Comparison of ENCODE assay signal across 11 cellular contexts in the genomic region with DNA sequence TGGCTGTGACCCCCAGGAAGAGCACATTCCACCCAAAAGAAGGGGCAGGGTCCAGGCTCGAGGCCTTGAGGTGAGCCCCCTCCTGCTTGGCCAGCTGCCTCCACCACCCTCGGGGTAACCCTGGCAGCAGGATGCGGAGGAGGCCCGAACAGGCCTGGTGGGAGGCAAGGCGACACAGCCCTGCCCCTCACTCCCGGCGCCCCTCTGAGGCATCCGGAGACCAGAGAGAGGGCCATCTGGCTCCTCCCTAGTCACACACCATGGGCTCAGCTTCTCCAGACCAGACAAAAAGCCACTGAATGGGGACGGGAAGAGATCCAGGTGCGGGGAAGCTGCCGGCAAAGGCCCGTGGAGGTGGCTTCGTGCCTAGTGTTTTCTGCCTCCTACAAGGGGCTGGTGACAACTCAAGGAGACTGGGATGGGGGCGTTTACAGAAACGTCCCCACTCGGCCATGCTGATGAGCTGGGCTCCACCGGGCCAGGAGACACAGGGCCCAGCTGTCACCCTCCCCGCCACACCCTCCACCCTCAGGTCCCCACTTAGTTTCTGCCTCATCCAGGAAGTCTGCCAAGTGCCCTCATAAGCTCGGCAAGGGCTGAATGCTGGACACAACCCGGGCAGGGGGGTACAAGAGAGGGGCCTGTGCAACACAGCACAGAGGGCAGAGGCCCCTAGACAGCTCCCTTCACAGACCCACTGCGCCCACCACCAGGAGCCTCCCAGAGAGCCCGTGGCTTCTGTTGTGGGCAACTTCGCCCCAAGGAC. TPM values are rescaled to one million over a fixed set of nuclear protein-coding genes. Genes with fewer than 3 reads are reported as not detected.
DNase-seq lines count a peak whose midpoint lies in the region; ATAC-seq and TF ChIP-seq lines count a peak whose summit lies in the region.
"Had no signal": no experiment of that assay in that cellular context is flagged by ENCODE, and none has a peak within 500 bp of the region (broad histone marks: within the 10 kb centered on the region; RNA-seq: fewer than 3 reads in every experiment).

No MANE protein-coding gene starts in this region.

- intact Hi-C loops in testis (cut with DNase I; ENCODE audit: low total_unique reads) = no loop called here

- no peak for TF ChIP-seq POLR2A in testis (IDR thresholded peaks at IDR 0.05)

- in situ Hi-C loops in astrocyte of the spinal cord (cut with HindIII; ENCODE audit: low sequenced_read_pairs) = no loop called here

- H3K4me3 ChIP-seq in astrocyte of the spinal cord (ENCODE audit: low read depth, low read length) (no peak overlapping the region), subcutaneous abdominal adipose tissue (ENCODE audit: low read depth in 1 of 5, low read length in 5 of 5) (peak overlapping the region in 2 of 5 donors; percentile 12 to 64), testis (no peak overlapping the region)

- H3K27ac ChIP-seq in subcutaneous abdominal adipose tissue (ENCODE audit: low read depth, low read length) (no peak overlapping the region), testis (no peak overlapping the region)
- H3K27ac ChIP-seq: cardiac muscle cell had no signal

- DNase-seq in HK-2 (ENCODE audit: unreplicated experiment) = peak; percentile 38
- peak; percentile 31 for DNase-seq in astrocyte of the spinal cord (ENCODE audit: low read depth, low spot score)
- peak; percentile 10 for DNase-seq in kidney glomerular epithelial cell (lab: John Stamatoyannopoulos, UW)
- DNase-seq in testis = no peak
- DNase-seq: NCI-H82; stimulated activated CD4-positive, alpha-beta T cell treated with anti-CD3 and anti-CD28 coated beads, Interleukin-15, amount 100 ng/mL, for 24 hours had no signal

- no peaks in the 10 kb centered on the region for H3K9me3 ChIP-seq in subcutaneous abdominal adipose tissue (ENCODE audit: control insufficient read depth in 5 of 5, low read length in 5 of 5)
- H3K9me3 ChIP-seq in testis = no peaks in the 10 kb centered on the region

- H3K27me3 ChIP-seq in subcutaneous abdominal adipose tissue (ENCODE audit: control insufficient read depth in 5 of 5, insufficient read depth in 4 of 5, low read length in 5 of 5) (no peaks in the 10 kb centered on the region), testis (no peaks in the 10 kb centered on the region)

- 52 to 84% methylated on average over 9 to 23 of the region's 23 CpGs for WGBS in testis, 2 donors

- H3K4me1 ChIP-seq in subcutaneous abdominal adipose tissue (ENCODE audit: control insufficient read depth in 5 of 5, insufficient read depth in 5 of 5, low read length in 5 of 5) (peaks cover 2 to 36% (median 32%) of the 10 kb centered on the region in 5 donors), testis (peaks cover 17% of the 10 kb centered on the region)

- TF ChIP-seq CTCF in astrocyte of the spinal cord (IDR thresholded peaks at IDR 0.05; ENCODE audit: low read depth, low read length) (no peak), testis (IDR thresholded peaks at IDR 0.05) (no peak)

- no peak for ATAC-seq in HG02852 (IDR thresholded peaks at IDR 0.05; ENCODE audit: unreplicated experiment)
- ATAC-seq in HG03520 (IDR thresholded peaks at IDR 0.05; ENCODE audit: unreplicated experiment) = no peak
- ATAC-seq in GM19023 (IDR thresholded peaks at IDR 0.05; ENCODE audit: unreplicated experiment) = no peak

- H3K36me3 ChIP-seq in subcutaneous abdominal adipose tissue (ENCODE audit: control insufficient read depth in 5 of 5, insufficient read depth in 5 of 5, low read length in 5 of 5) (peaks cover 0 to 22% (median 19%) of the 10 kb centered on the region in 5 donors), testis (ENCODE audit: low read depth, missing control alignments) (no peaks in the 10 kb centered on the region)
- H3K36me3 ChIP-seq: cardiac muscle cell had no signal

- H3K9ac ChIP-seq in subcutaneous abdominal adipose tissue (ENCODE audit: low read length in 5 of 5) = peak overlapping the region in 3 of 5 donors; percentile 29 to 59 (median 37)

RNA-seq across cellular contexts. Expression of a gene that starts 41.9 kb away (rescaled TPM):
- total RNA-seq in testis = 10 to 100 TPM; 49.5 to 49.7 TPM
- polyA plus RNA-seq in testis (ENCODE audit: insufficient read depth, low read depth, low replicate concordance) = 29.3 TPM
